In genomic region chr12:57011438-57012424, GRCh38 we compare ENCODE assay signal across 11 cellular contexts. TPM values are rescaled to one million over a fixed set of nuclear protein-coding genes. Genes with fewer than 3 reads are reported as not detected.
DNase-seq lines count a peak whose midpoint lies in the region; ATAC-seq and TF ChIP-seq lines count a peak whose summit lies in the region.
"Had no signal": no experiment of that assay in that cellular context is flagged by ENCODE, and none has a peak within 500 bp of the region (broad histone marks: within the 10 kb centered on the region; RNA-seq: fewer than 3 reads in every experiment).

No MANE protein-coding gene starts in this region.

- H3K27me3 ChIP-seq in OCI-LY3 (ENCODE audit: low read depth, low read length) (peaks cover 30% of the 10 kb centered on the region), brain microvascular endothelial cell (replicated peaks) (peaks cover 23% of the 10 kb centered on the region)

- H3K9ac ChIP-seq in OCI-LY3 (ENCODE audit: low read length): no peak overlapping the region

- ATAC-seq in GM18858 (IDR thresholded peaks at IDR 0.05; ENCODE audit: unreplicated experiment): peak; percentile 50
- peak; percentile 43 for ATAC-seq in GM21576 (IDR thresholded peaks at IDR 0.05; ENCODE audit: unreplicated experiment)

- no peaks in the 10 kb centered on the region for H3K9me3 ChIP-seq in OCI-LY3 (ENCODE audit: insufficient read depth, low read length)

- peak overlapping the region; percentile 74 for H3K4me2 ChIP-seq in OCI-LY3 (ENCODE audit: low read length)

- H2AFZ ChIP-seq in OCI-LY3 (ENCODE audit: low read depth, low read length): no peak overlapping the region

- H3K27ac ChIP-seq in OCI-LY3 (ENCODE audit: low read length) (no peak overlapping the region), brain microvascular endothelial cell (no peak overlapping the region)

- no peaks in the 10 kb centered on the region for H3K36me3 ChIP-seq in OCI-LY3 (replicated peaks; ENCODE audit: low read depth, low read length)
- no peaks in the 10 kb centered on the region for H3K36me3 ChIP-seq in brain microvascular endothelial cell (replicated peaks)

- H4K20me1 ChIP-seq in OCI-LY3 (ENCODE audit: insufficient read depth, low read length): no peaks in the 10 kb centered on the region

- TF ChIP-seq CTCF in OCI-LY3 (IDR thresholded peaks at IDR 0.05; ENCODE audit: low read depth, low read length): no peak
- no peak for TF ChIP-seq CTCF in brain microvascular endothelial cell (IDR thresholded peaks at IDR 0.05; ENCODE audit: low read depth, low read length, missing control alignments)

- in situ Hi-C loops in brain microvascular endothelial cell (cut with HindIII; ENCODE audit: low pct_ligation_motif_present, low sequenced_read_pairs): no loop called here

- H3K4me1 ChIP-seq in OCI-LY3 (ENCODE audit: low read length): peaks cover 39% of the 10 kb centered on the region

- DNase-seq in mesenteric fat pad (ENCODE audit: low spot score) (peak; percentile 53), brain microvascular endothelial cell (no peak), NCI-H1694 (lab: John Stamatoyannopoulos, UW) (no peak), NCI-H1417 treated with DMSO at 0.1 percent for 48 hours (lab: John Stamatoyannopoulos, UW) (no peak)
- DNase-seq: cerebellar nuclear complex; KBM-7; stimulated activated naive CD4-positive, alpha-beta T cell treated with Interleukin-2 at 50 U/mL for 16 hours had no signal

- H3K79me2 ChIP-seq in OCI-LY3 (ENCODE audit: low read length): no peaks in the 10 kb centered on the region

- H3K4me3 ChIP-seq in OCI-LY3 (ENCODE audit: low read length) (peak overlapping the region; percentile 34), brain microvascular endothelial cell (ENCODE audit: low read depth, low read length) (no peak overlapping the region)

RNA-seq across cellular contexts. Expression of gene TAC3, which starts 4.6 kb away (rescaled TPM):
- total RNA-seq in mesenteric fat pad: not detected
- total RNA-seq: NCI-H460 had no signal

RNA-seq across cellular contexts. Expression of gene ZBTB39, which starts 5.4 kb away (rescaled TPM):
- total RNA-seq in mesenteric fat pad: 3.6 TPM

RNA-seq across cellular contexts. Expression of gene MYO1A, which starts 38.2 kb away (rescaled TPM):
- total RNA-seq in mesenteric fat pad: 3.6 TPM
- total RNA-seq: NCI-H460 had no signal

RNA-seq across cellular contexts. Expression of gene RDH16, which starts 54.3 kb away (rescaled TPM):
- total RNA-seq in mesenteric fat pad: 0.35 TPM
